In genomic region chr18:80200932-80201672, GRCh38 we compare ENCODE assay signal across 15 cellular contexts. TPM values are rescaled to one million over a fixed set of nuclear protein-coding genes. Genes with fewer than 3 reads are reported as not detected.
DNase-seq lines count a peak whose midpoint lies in the region; ATAC-seq and TF ChIP-seq lines count a peak whose summit lies in the region.
"Had no signal": no experiment of that assay in that cellular context is flagged by ENCODE, and none has a peak within 500 bp of the region (broad histone marks: within the 10 kb centered on the region; RNA-seq: fewer than 3 reads in every experiment).

No MANE protein-coding gene starts in this region.

- H3K27me3 ChIP-seq in lower lobe of right lung (ENCODE audit: low read depth): no peaks in the 10 kb centered on the region
- H3K27me3 ChIP-seq: brain microvascular endothelial cell, pancreas, tibial artery had no signal

- H3K36me3 ChIP-seq in lower lobe of right lung: no peaks in the 10 kb centered on the region
- H3K36me3 ChIP-seq: brain microvascular endothelial cell, pancreas, tibial artery had no signal

- DNase-seq in COR-L47 (lab: John Stamatoyannopoulos, UW) (peak; percentile 69), NCI-H1092 treated with DMSO at 0.1 percent for 48 hours (lab: John Stamatoyannopoulos, UW) (peak; percentile 84), lower lobe of right lung (no peak), GDM1 (lab: John Stamatoyannopoulos, UW) (no peak), activated T-cell treated with anti-CD3 and anti-CD28 coated beads for 4 hours (no peak), T-helper 17 cell (no peak)
- DNase-seq: activated CD4-positive, alpha-beta memory T cell treated with anti-CD3 and anti-CD28 coated beads for 36 hours; brain microvascular endothelial cell; foreskin melanocyte; pancreas; SIG-M5; tibial artery had no signal

- peak; percentile 16 to 26 for ATAC-seq in lower lobe of right lung
- no peak for ATAC-seq in T-helper 17 cell
- no peak for ATAC-seq in HG03432 (IDR thresholded peaks at IDR 0.05; ENCODE audit: unreplicated experiment)
- ATAC-seq: pancreas had no signal

- no peaks in the 10 kb centered on the region for H3K4me1 ChIP-seq in lower lobe of right lung
- H3K4me1 ChIP-seq: pancreas had no signal

- H3K4me3 Mint-ChIP-seq in T-helper 17 cell: no peak overlapping the region
- H3K4me3 Mint-ChIP-seq: activated CD4-positive, alpha-beta memory T cell treated with anti-CD3 and anti-CD28 coated beads for 36 hours had no signal

- H3K9me3 ChIP-seq in lower lobe of right lung (no peaks in the 10 kb centered on the region), T-helper 17 cell (ENCODE audit: control insufficient read depth, low read length, poor library complexity, severe bottlenecking) (no peaks in the 10 kb centered on the region)
- H3K9me3 ChIP-seq: pancreas, tibial artery had no signal

- no peak for TF ChIP-seq CTCF in lower lobe of right lung (IDR thresholded peaks at IDR 0.05)

- no peak overlapping the region for H3K27ac Mint-ChIP-seq in T-helper 17 cell
- H3K27ac Mint-ChIP-seq: activated CD4-positive, alpha-beta memory T cell treated with anti-CD3 and anti-CD28 coated beads for 36 hours; activated T-helper 2 cell treated with anti-CD3 and anti-CD28 coated beads, Interferon-gamma antibody, Interleukin-2, Interleukin-4, amounts not matched to agents 10 μg/mL and 5 μg/mL and 100 μg/mL, durations not matched to agents 14 hours and 24 hours and 36 hours had no signal

- no peak overlapping the region for H3K4me3 ChIP-seq in lower lobe of right lung
- H3K4me3 ChIP-seq: pancreas, tibial artery had no signal

- H3K27ac ChIP-seq in angular gyrus (ENCODE audit: low read depth, low read length): peak overlapping the region; percentile 62
- peak overlapping the region; percentile 13 for H3K27ac ChIP-seq in lower lobe of right lung
- H3K27ac ChIP-seq: brain microvascular endothelial cell, pancreas, tibial artery had no signal

- H3K4me1 Mint-ChIP-seq in T-helper 17 cell: peaks cover 3% of the 10 kb centered on the region

- intact Hi-C loops in lower lobe of right lung (cut with DNase I): no loop called here

- peaks cover 65% of the 10 kb centered on the region for H3K27me3 Mint-ChIP-seq in T-helper 17 cell

- H3K36me3 Mint-ChIP-seq in T-helper 17 cell (ENCODE audit: low read depth): peaks cover 7% of the 10 kb centered on the region
- H3K36me3 Mint-ChIP-seq: activated CD4-positive, alpha-beta memory T cell treated with anti-CD3 and anti-CD28 coated beads for 36 hours had no signal

RNA-seq across cellular contexts. Expression of gene PARD6G, which starts 46.2 kb away (rescaled TPM):
- total RNA-seq in lower lobe of right lung: 7.3 TPM
- total RNA-seq in T-helper 17 cell: 1 to 10 TPM; 1.1 to 3.5 TPM

Comparison
In these comparisons a context has a peak if more than half of its experiments do, and no peak if none do; other contexts are left out.
1. DNase-seq: peak in COR-L47 (single experiment) and NCI-H1092 treated with DMSO at 0.1 percent for 48 hours (single experiment); none in lower lobe of right lung (single experiment), GDM1 (single experiment), activated T-cell treated with anti-CD3 and anti-CD28 coated beads for 4 hours (single experiment) and T-helper 17 cell (0 of 3).
2. ATAC-seq: peak in lower lobe of right lung (2 of 2); none in T-helper 17 cell (single experiment) and HG03432 (single experiment).